Comparison of ENCODE assay signal across 8 cellular contexts in the genomic region with DNA sequence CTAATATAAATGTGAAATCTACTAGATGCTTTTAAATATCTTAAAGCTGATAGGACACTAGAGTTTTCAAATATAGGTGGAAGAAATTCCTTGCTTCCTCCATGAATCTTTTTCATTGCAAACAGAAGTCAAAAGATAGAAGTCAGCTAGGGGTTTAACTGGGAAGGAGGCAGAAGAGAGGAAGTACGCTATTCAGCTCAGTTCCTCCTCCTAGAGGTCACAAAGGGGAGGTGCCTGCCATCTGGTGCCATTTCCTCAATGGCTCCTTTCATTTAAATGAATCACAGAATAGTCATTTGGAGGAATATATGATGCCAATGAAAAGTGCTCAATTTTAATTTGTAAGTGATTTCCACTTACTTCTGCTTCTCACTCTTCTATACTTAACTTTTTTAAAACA. TPM values are rescaled to one million over a fixed set of nuclear protein-coding genes. Genes with fewer than 3 reads are reported as not detected.
A peak's percentile ranks its signal among the peaks of the same experiment; 100 is the strongest.
DNase-seq lines count a peak whose midpoint lies in the region; ATAC-seq lines count a peak whose summit lies in the region.

No MANE protein-coding gene starts in this region.

- DNase-seq in ELF-1 (ENCODE audit: low read depth, low spot score) (peak; percentile 49), RPMI7951 (ENCODE audit: low read depth) (peak; percentile 8), iPS-NIHi11 (ENCODE audit: low spot score) (peak; percentile 37), NCI-H2081 (lab: John Stamatoyannopoulos, UW) (no peak), middle frontal gyrus (ENCODE audit: extremely low spot score, low spot score) (no peak), mesenteric fat pad (ENCODE audit: low spot score) (no peak)

- ATAC-seq in GM19324 (IDR thresholded peaks at IDR 0.05; ENCODE audit: low FRiP score, unreplicated experiment) (peak; percentile 89), HG03064 (IDR thresholded peaks at IDR 0.05; ENCODE audit: low read depth, unreplicated experiment) (peak; percentile 68)

RNA-seq across cellular contexts. Expression of a gene that starts 8.5 kb away (rescaled TPM):
- total RNA-seq in RPMI7951 (2014; rRNA removed; shearing (Covaris generic)): not detected in 2 replicates
- 6.6 TPM for total RNA-seq in mesenteric fat pad

Comparison
In these comparisons a context has a peak if more than half of its experiments do, and no peak if none do; other contexts are left out.
1. DNase-seq: peak in ELF-1 (single experiment), RPMI7951 (single experiment) and iPS-NIHi11 (single experiment); none in NCI-H2081 (0 of 2), middle frontal gyrus (single experiment) and mesenteric fat pad (single experiment).